15 cellular contexts compared by ENCODE assay signal in the genomic region with DNA sequence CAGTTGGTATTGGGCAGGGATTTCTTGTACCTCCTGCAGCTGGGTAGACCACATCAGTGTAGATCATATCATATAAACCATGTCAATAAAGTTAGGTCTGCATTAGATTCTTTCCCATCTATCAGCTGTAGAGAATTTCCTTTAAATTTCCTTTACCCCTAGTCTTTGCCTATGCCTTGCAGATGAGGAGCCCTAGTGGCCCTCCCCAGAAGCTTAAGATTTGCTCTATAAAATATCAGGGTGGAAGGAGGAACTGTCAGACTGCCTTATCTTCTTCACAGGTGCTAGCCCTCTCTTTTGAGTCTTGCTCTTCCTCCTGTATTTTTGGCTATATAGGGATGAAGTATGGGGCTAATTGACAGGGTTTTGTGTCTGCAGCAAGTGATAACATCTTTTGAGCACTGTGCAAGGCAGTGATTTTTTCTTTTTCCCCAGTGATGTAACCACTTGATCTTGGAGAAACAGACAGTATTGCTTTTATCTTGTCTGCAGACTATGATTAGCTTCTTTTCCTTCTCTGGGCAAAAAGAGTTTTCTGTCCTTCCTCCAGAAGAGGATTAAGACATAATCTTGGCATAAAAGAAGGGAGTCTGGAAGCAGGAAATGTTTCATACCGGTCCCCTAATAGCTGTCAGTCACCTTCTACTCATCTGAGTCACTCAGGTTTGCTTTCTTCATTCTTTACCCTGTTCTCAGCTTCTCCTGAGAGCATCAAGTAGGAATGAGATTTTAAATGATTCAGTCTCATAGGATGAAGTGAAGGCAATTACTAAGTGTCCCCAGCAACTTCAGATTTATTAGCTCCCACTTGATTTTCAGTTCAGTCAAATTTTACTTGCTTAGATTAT.
DNase-seq lines count a peak whose midpoint lies in the region; ATAC-seq, FAIRE-seq and TF ChIP-seq lines count a peak whose summit lies in the region.
"Had no signal": no experiment of that assay in that cellular context is flagged by ENCODE, and none has a peak within 500 bp of the region (broad histone marks: within the 10 kb centered on the region; RNA-seq: fewer than 3 reads in every experiment).

No MANE protein-coding gene starts in this region.

- H3K27me3 ChIP-seq in HUES64 (ENCODE audit: insufficient read depth, low read length) (no peaks in the 10 kb centered on the region), endodermal cell (ENCODE audit: control insufficient read depth, insufficient read depth, low read length, poor library complexity, severe bottlenecking) (no peaks in the 10 kb centered on the region), neuron (ENCODE audit: insufficient read depth, low read length) (no peaks in the 10 kb centered on the region)
- H3K27me3 ChIP-seq: SJSA1 had no signal

- no peak overlapping the region for H3K9ac ChIP-seq in HUES64 (ENCODE audit: low read depth, low read length)
- no peak overlapping the region for H3K9ac ChIP-seq in endodermal cell (ENCODE audit: extremely low read depth, low read length, poor library complexity, severe bottlenecking)

- no peak overlapping the region for H3K4me3 Mint-ChIP-seq in endodermal cell
- H3K4me3 Mint-ChIP-seq: CD14-positive monocyte had no signal

- no peak for ATAC-seq in HG02610 (IDR thresholded peaks at IDR 0.05; ENCODE audit: unreplicated experiment)

- peak overlapping the region; percentile 31 for H3K27ac Mint-ChIP-seq in endodermal cell
- H3K27ac Mint-ChIP-seq: CD14-positive monocyte had no signal

- TF ChIP-seq CTCF in D721Med (IDR thresholded peaks at IDR 0.05; ENCODE audit: insufficient read depth, missing control alignments) (no peak), endodermal cell (conservative IDR thresholded peaks at IDR 0.05) (no peak)

- H3K36me3 Mint-ChIP-seq in endodermal cell (ENCODE audit: low read depth), result no peaks in the 10 kb centered on the region
- H3K36me3 Mint-ChIP-seq: CD14-positive monocyte had no signal

- H3K4me1 Mint-ChIP-seq in endodermal cell, result peaks cover 9% of the 10 kb centered on the region
- H3K4me1 Mint-ChIP-seq: CD14-positive monocyte had no signal

- no peaks in the 10 kb centered on the region for H3K27me3 Mint-ChIP-seq in endodermal cell (ENCODE audit: insufficient read depth)

- peak; percentile 100 for FAIRE-seq in D721Med (lab: Jason Lieb, UNC)

- H3K9me3 Mint-ChIP-seq in endodermal cell, result no peaks in the 10 kb centered on the region

- WGBS in HUES64, result 60% methylated on average over 1 of the region's 1 CpG
- 42% methylated on average over 1 of the region's 1 CpG; no CpG with 5 or more reads in 1 of the 2 experiments for WGBS in endodermal cell (ENCODE audit: insufficient coverage in 1 of 2, insufficient read length in 1 of 2), 2 experiments

- H3K36me3 ChIP-seq in HUES64 (ENCODE audit: insufficient read depth, low read length), result no peaks in the 10 kb centered on the region
- no peaks in the 10 kb centered on the region for H3K36me3 ChIP-seq in endodermal cell (ENCODE audit: control insufficient read depth, insufficient read depth, low read length)
- H3K36me3 ChIP-seq in neuron (ENCODE audit: insufficient read depth, low read length), result no peaks in the 10 kb centered on the region
- H3K36me3 ChIP-seq: HAP-1, SJSA1 had no signal

- H3K9me3 ChIP-seq in HUES64 (ENCODE audit: insufficient read depth, low read depth, low read length), result no peaks in the 10 kb centered on the region
- no peaks in the 10 kb centered on the region for H3K9me3 ChIP-seq in endodermal cell (ENCODE audit: control insufficient read depth, low read length)
- H3K9me3 ChIP-seq in neuron (ENCODE audit: low read length), result no peaks in the 10 kb centered on the region
- H3K9me3 ChIP-seq: HAP-1, SJSA1 had no signal

- H3K27ac ChIP-seq in HUES64 (ENCODE audit: low read depth, low read length) (peak overlapping the region; percentile 43; the same call in 1 of the 2 replicates), endodermal cell (ENCODE audit: low read depth, low read length) (no peak overlapping the region)
- H3K27ac ChIP-seq: PC-9, SJSA1 had no signal

- DNase-seq in D721Med (ENCODE audit: insufficient read length, low spot score), result no peak
- DNase-seq in endodermal cell, result peak; percentile 34
- no peak for DNase-seq in NCI-H1930 (lab: John Stamatoyannopoulos, UW)
- DNase-seq in midbrain (lab: John Stamatoyannopoulos, UW), result no peak
- DNase-seq: COR-L47, DMS153, NCI-H1048, NCI-H446 treated with DMSO at 0.1 percent for 48 hours, PC-9 had no signal

- no peak overlapping the region for H3K4me3 ChIP-seq in HUES64 (ENCODE audit: low read length)
- H3K4me3 ChIP-seq in endodermal cell (ENCODE audit: low read length), result peak overlapping the region; percentile 0
- H3K4me3 ChIP-seq in neuron (ENCODE audit: low read length), result no peak overlapping the region
- H3K4me3 ChIP-seq: HAP-1, PC-9, SJSA1 had no signal

- H2AFZ ChIP-seq in neuron (ENCODE audit: low read depth, low read length), result peak overlapping the region; percentile 14
- H2AFZ ChIP-seq: PC-9 had no signal

- H3K4me1 ChIP-seq in HUES64 (ENCODE audit: insufficient read depth, low read length) (peaks cover 19% of the 10 kb centered on the region), endodermal cell (ENCODE audit: control insufficient read depth, insufficient read depth, low read length) (peaks cover 11% of the 10 kb centered on the region), neuron (ENCODE audit: insufficient read depth, low read length) (no peaks in the 10 kb centered on the region)
- H3K4me1 ChIP-seq: HAP-1, SJSA1 had no signal
